Comparison of ENCODE assay signal across 1 cellular context in genomic region chr2:111054791-111055627, GRCh38.
TF ChIP-seq lines count a peak whose summit lies in the region.

No MANE protein-coding gene starts in this region.

TF ChIP-seq in HepG2, 621 proteins besides CTCF, POLR2A, EP300 and RAD21 (continued from another document):
- TF ChIP-seq ZNF234 (CRISPR knock-in tag; conservative IDR thresholded peaks at IDR 0.05) (no peak), ZNF687 (CRISPR knock-in tag; IDR thresholded peaks at IDR 0.05) (no peak), MTA1 (CRISPR knock-in tag; IDR thresholded peaks at IDR 0.05; ENCODE audit: borderline replicate concordance) (no peak), ZNF609 (CRISPR knock-in tag; IDR thresholded peaks at IDR 0.05; ENCODE audit: borderline replicate concordance) (no peak), MED8 (CRISPR knock-in tag; IDR thresholded peaks at IDR 0.05; ENCODE audit: insufficient replicate concordance) (no peak)
